8 cellular contexts compared by ENCODE assay signal in genomic region chr13:44972956-44973581, GRCh38. TPM values are rescaled to one million over a fixed set of nuclear protein-coding genes. Genes with fewer than 3 reads are reported as not detected.
DNase-seq lines count a peak whose midpoint lies in the region; ATAC-seq and TF ChIP-seq lines count a peak whose summit lies in the region.

No MANE protein-coding gene starts in this region.

- peaks cover 3% of the 10 kb centered on the region for H3K4me1 Mint-ChIP-seq in activated T-cell treated with anti-CD3 and anti-CD28 coated beads, Interleukin-2, amount 50 U/mL, for 72 hours (ENCODE audit: low read depth)

- peak; percentile 65 for TF ChIP-seq CTCF in AG10803 (conservative IDR thresholded peaks at IDR 0.05; ENCODE audit: low read length)

- no peaks in the 10 kb centered on the region for H3K27me3 ChIP-seq in H7 (ENCODE audit: control insufficient read depth, insufficient read depth, low read length)

- H3K9me3 Mint-ChIP-seq in activated T-cell treated with anti-CD3 and anti-CD28 coated beads, Interleukin-2, amount 50 U/mL, for 72 hours: no peaks in the 10 kb centered on the region

- H3K4me3 Mint-ChIP-seq in activated T-cell treated with anti-CD3 and anti-CD28 coated beads, Interleukin-2, amount 50 U/mL, for 72 hours: no peak overlapping the region

- no peak overlapping the region for H3K27ac Mint-ChIP-seq in activated T-cell treated with anti-CD3 and anti-CD28 coated beads, Interleukin-2, amount 50 U/mL, for 72 hours

- peaks cover 8% of the 10 kb centered on the region for H3K36me3 ChIP-seq in H7 (replicated peaks; ENCODE audit: control insufficient read depth, insufficient read depth, low read length)

- H3K27me3 Mint-ChIP-seq in activated T-cell treated with anti-CD3 and anti-CD28 coated beads, Interleukin-2, amount 50 U/mL, for 72 hours (ENCODE audit: low read depth): no peaks in the 10 kb centered on the region

- ATAC-seq in activated T-cell treated with anti-CD3 and anti-CD28 coated beads, Interleukin-2, amount 50 U/mL, for 72 hours (replicated peaks in 1 of 2): no peak
- ATAC-seq in HG02938 (IDR thresholded peaks at IDR 0.05; ENCODE audit: unreplicated experiment): no peak

- H3K4me3 ChIP-seq in AG10803 (ENCODE audit: low read length): no peak overlapping the region
- no peak overlapping the region for H3K4me3 ChIP-seq in H7 (ENCODE audit: insufficient read depth, low read depth, low read length)

- peak; percentile 30 for DNase-seq in AG10803 (ENCODE audit: low read depth)
- peak; percentile 3 for DNase-seq in H4 (ENCODE audit: low spot score)
- DNase-seq in SW480 (ENCODE audit: low spot score): peak; percentile 23
- DNase-seq in hepatic stellate cell (ENCODE audit: low spot score): peak; percentile 12
- no peak for DNase-seq in H7
- DNase-seq in OCI-M2 (lab: John Stamatoyannopoulos, UW; ENCODE audit: unreplicated experiment): no peak
- DNase-seq in activated T-cell treated with anti-CD3 and anti-CD28 coated beads, Interleukin-2, amount 50 U/mL, for 72 hours: no peak

- H3K36me3 Mint-ChIP-seq in activated T-cell treated with anti-CD3 and anti-CD28 coated beads, Interleukin-2, amount 50 U/mL, for 72 hours (ENCODE audit: insufficient read depth in 2 of 2): no peaks in the 10 kb centered on the region

RNA-seq across cellular contexts. Expression of gene NUFIP1, which starts 16.2 kb away (rescaled TPM):
- 3.1 and 3.9 TPM in 2 replicates for total RNA-seq in H4 (2014; rRNA removed; shearing (Covaris generic))
- total RNA-seq in H7 (2014; rRNA removed; shearing (Covaris generic)): 10.9 and 14.0 TPM in 2 replicates
- total RNA-seq in activated T-cell treated with anti-CD3 and anti-CD28 coated beads, Interleukin-2, amount 50 U/mL, for 72 hours: 1 to 10 TPM; 4.8 to 8.0 TPM

RNA-seq across cellular contexts. Expression of gene GPALPP1, which starts 16.3 kb away (rescaled TPM):
- 16.2 and 16.6 TPM in 2 replicates for total RNA-seq in H4 (2014; rRNA removed; shearing (Covaris generic))
- total RNA-seq in H7 (2014; rRNA removed; shearing (Covaris generic)): 25.7 and 28.7 TPM in 2 replicates
- total RNA-seq in activated T-cell treated with anti-CD3 and anti-CD28 coated beads, Interleukin-2, amount 50 U/mL, for 72 hours: 10 to 100 TPM; 34.4 to 35.7 TPM

Comparison
In these comparisons a context has a peak if more than half of its experiments do, and no peak if none do; other contexts are left out.
1. DNase-seq: peak in AG10803 (single experiment), H4 (single experiment), SW480 (single experiment) and hepatic stellate cell (single experiment); none in H7 (single experiment), OCI-M2 (single experiment) and activated T-cell treated with anti-CD3 and anti-CD28 coated beads, Interleukin-2, amount 50 U/mL, for 72 hours (0 of 2).